22 cellular contexts compared by ENCODE assay signal in genomic region chr12:83408841-83409240, GRCh38.
"Had no signal": no experiment of that assay in that cellular context is flagged by ENCODE, and none has a peak within 500 bp of the region (broad histone marks: within the 10 kb centered on the region; RNA-seq: fewer than 3 reads in every experiment).

No MANE protein-coding gene starts in this region.

- H3K4me3 Mint-ChIP-seq: memory B cell; mesothelial cell of epicardium; naive B cell; natural killer cell treated with Interleukin-12 subunit alpha and Interleukin-12 subunit beta and Interleukin-15 and Interleukin-18, amount 100 ng/mL, for 72 hours; neural crest cell; stimulated activated memory B cell treated with anti-CD40 and anti-IgM and Interleukin-4, amounts not matched to agents 10 μg/mL and 1 μg/mL and 100 μg/mL, for 72 hours; stimulated activated naive CD8-positive, alpha-beta T cell treated with anti-CD3 and anti-CD28 coated beads, Interleukin-15, Interleukin-2, amounts not matched to agents 100 ng/mL and 50 ng/mL, for 24 hours had no signal

- H3K4me1 ChIP-seq: psoas muscle, sigmoid colon, spleen, tibial nerve, upper lobe of left lung had no signal

- H3K4me3 ChIP-seq: dorsolateral prefrontal cortex, lung, mucosa of descending colon, psoas muscle, sigmoid colon, spleen, thoracic aorta, tibial nerve, upper lobe of left lung had no signal

- H3K4me1 Mint-ChIP-seq: memory B cell; mesothelial cell of epicardium; naive B cell; neural crest cell; stimulated activated memory B cell treated with anti-CD40 and anti-IgM and Interleukin-4, amounts not matched to agents 10 μg/mL and 1 μg/mL and 100 μg/mL, for 72 hours had no signal

- H3K9me3 Mint-ChIP-seq: stimulated activated memory B cell treated with anti-CD40 and anti-IgM and Interleukin-4, amounts not matched to agents 10 μg/mL and 1 μg/mL and 100 μg/mL, for 72 hours had no signal

- H3K27me3 ChIP-seq: dorsolateral prefrontal cortex, sigmoid colon, spleen, tibial nerve, upper lobe of left lung had no signal

- H3K36me3 ChIP-seq: sigmoid colon, spleen, thoracic aorta, tibial nerve, upper lobe of left lung had no signal

- ATAC-seq: mucosa of descending colon; natural killer cell treated with Interleukin-12 subunit alpha and Interleukin-12 subunit beta and Interleukin-15 and Interleukin-18, amount 100 ng/mL, for 72 hours; psoas muscle; right cardiac atrium; stimulated activated memory B cell treated with anti-CD40 and anti-IgM and Interleukin-4, amounts not matched to agents 10 μg/mL and 1 μg/mL and 100 μg/mL, for 72 hours had no signal

- H3K27ac ChIP-seq: dorsolateral prefrontal cortex, psoas muscle, sigmoid colon, spleen, thoracic aorta, tibial nerve, upper lobe of left lung had no signal

- H3K36me3 Mint-ChIP-seq: memory B cell; naive B cell; natural killer cell treated with Interleukin-12 subunit alpha and Interleukin-12 subunit beta and Interleukin-15 and Interleukin-18, amount 100 ng/mL, for 72 hours; stimulated activated memory B cell treated with anti-CD40 and anti-IgM and Interleukin-4, amounts not matched to agents 10 μg/mL and 1 μg/mL and 100 μg/mL, for 72 hours had no signal

- H3K27me3 Mint-ChIP-seq: memory B cell; naive B cell; natural killer cell treated with Interleukin-12 subunit alpha and Interleukin-12 subunit beta and Interleukin-15 and Interleukin-18, amount 100 ng/mL, for 72 hours; stimulated activated memory B cell treated with anti-CD40 and anti-IgM and Interleukin-4, amounts not matched to agents 10 μg/mL and 1 μg/mL and 100 μg/mL, for 72 hours; stimulated activated naive CD8-positive, alpha-beta T cell treated with anti-CD3 and anti-CD28 coated beads, Interleukin-15, Interleukin-2, amounts not matched to agents 100 ng/mL and 50 ng/mL, for 24 hours had no signal

- DNase-seq: dorsolateral prefrontal cortex; effector CD4-positive, alpha-beta T cell; head of caudate nucleus; kidney; mucosa of descending colon; naive B cell; nucleus accumbens; psoas muscle; right cardiac atrium; sigmoid colon; spleen; stimulated activated CD4-positive, alpha-beta T cell treated with anti-CD3 and anti-CD28 coated beads, Interleukin-4, amount 100 ng/mL, for 4 hours; upper lobe of left lung had no signal

- H3K27ac Mint-ChIP-seq: memory B cell; mesothelial cell of epicardium; naive B cell; natural killer cell treated with Interleukin-12 subunit alpha and Interleukin-12 subunit beta and Interleukin-15 and Interleukin-18, amount 100 ng/mL, for 72 hours; stimulated activated memory B cell treated with anti-CD40 and anti-IgM and Interleukin-4, amounts not matched to agents 10 μg/mL and 1 μg/mL and 100 μg/mL, for 72 hours; stimulated activated naive CD8-positive, alpha-beta T cell treated with anti-CD3 and anti-CD28 coated beads, Interleukin-15, Interleukin-2, amounts not matched to agents 100 ng/mL and 50 ng/mL, for 24 hours had no signal

- H3K9me3 ChIP-seq: mucosa of descending colon, psoas muscle, sigmoid colon, thoracic aorta, tibial nerve, upper lobe of left lung had no signal
